1 cellular context compared by ENCODE assay signal in genomic region chr12:57611116-57611809, GRCh38.
TF ChIP-seq lines count a peak whose summit lies in the region.

Gene ARHGEF25, plus strand, starts transcription at chr12:57611435. Its CDS starts 460 bp downstream, at chr12:57611895.

TF ChIP-seq in H1, 55 proteins besides CTCF, POLR2A, EP300 and RAD21:
- TF ChIP-seq CHD7 (IDR thresholded peaks at IDR 0.05; ENCODE audit: insufficient replicate concordance, low read length) (no peak), RXRA (IDR thresholded peaks at IDR 0.05; ENCODE audit: insufficient read depth, low read depth, low read length) (no peak), E2F6 (IDR thresholded peaks at IDR 0.05) (no peak; the same call in 1 of the 2 replicates), TAF7 (optimal IDR thresholded peaks at IDR 0.05; ENCODE audit: borderline replicate concordance, low read depth, low read length) (no peak), TEAD4 (IDR thresholded peaks at IDR 0.05; ENCODE audit: low read depth, low read length) (no peak), CEBPB (IDR thresholded peaks at IDR 0.05; ENCODE audit: low read depth, low read length) (no peak), CREB1 (IDR thresholded peaks at IDR 0.05) (0 out of 2 replicates have a peak, but pooled peaks have one; percentile 24), TAF1 (IDR thresholded peaks at IDR 0.05; ENCODE audit: low read depth, low read length) (0 out of 2 replicates have a peak, but pooled peaks have one; percentile 28), GABPA (IDR thresholded peaks at IDR 0.05; ENCODE audit: borderline replicate concordance, insufficient read depth, low read length) (no peak), HDAC2 (IDR thresholded peaks at IDR 0.05; ENCODE audit: borderline replicate concordance in 1 of 2, low read depth in 2 of 2, low read length in 2 of 2) (peak in 1 of 2 experiments; percentile 30; a peak in 1 of 4 replicates), MAX (IDR thresholded peaks at IDR 0.05) (peak; percentile 57), PHF8 (conservative IDR thresholded peaks at IDR 0.05; ENCODE audit: low read depth, low read length) (peak; percentile 50; the same call in 1 of the 2 replicates), CTBP2 (IDR thresholded peaks at IDR 0.05; ENCODE audit: borderline replicate concordance, insufficient read depth, insufficient read length, low read length) (no peak), SP2 (IDR thresholded peaks at IDR 0.05; ENCODE audit: low read length) (no peak), SIN3A (conservative IDR thresholded peaks at IDR 0.05 in 1 of 2, IDR thresholded peaks at IDR 0.05 in 1 of 2; ENCODE audit: low read depth in 1 of 2, low read length in 2 of 2) (0 out of 4 replicates have a peak, but pooled peaks of 1 of the 2 experiments have one; percentile 53)
